ENCODE assay signal across 1 cellular context in genomic region chr18:67694787-67695186, GRCh38.
TF ChIP-seq lines count a peak whose summit lies in the region.

No MANE protein-coding gene starts in this region.

TF ChIP-seq in SK-N-SH, 30 proteins besides CTCF, POLR2A, EP300 and RAD21 (continued from another document):
- TF ChIP-seq REST (IDR thresholded peaks at IDR 0.05; ENCODE audit: low read depth, low read length) (no peak), SIN3A (IDR thresholded peaks at IDR 0.05; ENCODE audit: borderline replicate concordance, low read depth, low read length) (no peak), IRF3 (IDR thresholded peaks at IDR 0.05; ENCODE audit: low read depth, low read length) (no peak), FOXJ3 (CRISPR knock-in tag; IDR thresholded peaks at IDR 0.05) (no peak)
